ENCODE assay signal across 1 cellular context in genomic region chr17:38729368-38729885, GRCh38.
TF ChIP-seq lines count a peak whose summit lies in the region.

No MANE protein-coding gene starts in this region.

TF ChIP-seq in HEK293, 187 proteins besides CTCF, POLR2A, EP300 and RAD21 (continued from another document):
- TF ChIP-seq PRDM10 (tag by site-specific recombination; IDR thresholded peaks at IDR 0.05) (peak; percentile 73; the same call in 1 of the 2 replicates), ZBTB49 (tag by site-specific recombination; IDR thresholded peaks at IDR 0.05; ENCODE audit: low read depth) (no peak)
